11 cellular contexts compared by ENCODE assay signal in the genomic region with DNA sequence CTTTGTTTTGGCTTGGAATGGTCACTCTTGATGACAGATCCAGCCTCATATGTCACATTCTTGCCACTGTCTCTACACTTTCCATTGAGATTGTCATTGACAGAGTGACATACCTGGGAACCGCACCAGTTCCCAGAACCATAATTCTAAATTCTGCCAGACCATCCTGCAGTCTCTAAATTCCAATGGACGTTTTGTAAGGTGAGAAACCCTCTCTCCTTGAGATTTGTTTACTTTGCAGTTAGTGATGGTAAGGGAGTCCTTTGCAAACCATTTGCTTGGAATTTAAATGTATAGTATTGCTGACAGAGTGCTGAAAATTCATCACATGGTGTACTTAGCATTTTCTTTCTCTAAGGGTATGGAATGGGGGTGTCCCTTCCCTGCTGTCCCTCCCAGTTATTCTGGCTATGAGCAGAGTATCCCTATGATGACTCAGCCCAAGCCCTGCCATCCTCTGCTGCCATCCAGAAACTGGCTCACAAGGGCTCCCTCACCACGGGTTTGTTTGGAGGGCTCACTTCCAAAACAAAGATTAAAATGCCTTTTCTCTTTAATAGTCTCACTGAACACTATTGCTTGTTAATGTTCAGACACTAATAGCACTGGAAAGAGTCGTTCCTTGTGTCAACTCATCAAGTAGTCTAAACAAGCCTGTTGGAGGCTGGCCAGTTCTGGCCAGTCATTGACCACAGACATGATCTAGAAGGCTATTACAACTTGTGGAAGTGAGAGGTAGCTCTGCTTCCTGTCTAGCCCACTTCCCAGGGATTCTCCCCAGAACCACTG.
DNase-seq lines count a peak whose midpoint lies in the region; ATAC-seq and TF ChIP-seq lines count a peak whose summit lies in the region.
"Had no signal": no experiment of that assay in that cellular context is flagged by ENCODE, and none has a peak within 500 bp of the region (broad histone marks: within the 10 kb centered on the region; RNA-seq: fewer than 3 reads in every experiment).

No MANE protein-coding gene starts in this region.

- no peaks in the 10 kb centered on the region for H3K27me3 ChIP-seq in MG63
- H3K27me3 ChIP-seq: Peyer's patch had no signal

- no peak overlapping the region for H3K4me3 ChIP-seq in MG63
- H3K4me3 ChIP-seq: Peyer's patch had no signal

- peak; percentile 3 for DNase-seq in CD1c-positive myeloid dendritic cell (ENCODE audit: extremely low spot score)
- peak; percentile 95 for DNase-seq in MG63
- DNase-seq in dedifferentiated amniotic fluid mesenchymal stem cell (ENCODE audit: extremely low spot score), result peak; percentile 38
- peak; percentile 63 for DNase-seq in mucosa of gallbladder (ENCODE audit: low spot score)
- DNase-seq in UCSD-AML1 (lab: John Stamatoyannopoulos, UW; ENCODE audit: unreplicated experiment), result no peak
- DNase-seq in NCI-H2196 (lab: John Stamatoyannopoulos, UW; ENCODE audit: unreplicated experiment), result no peak
- DNase-seq in omental fat pad (ENCODE audit: low spot score), result no peak
- no peak for DNase-seq in NCI-H2171 (lab: John Stamatoyannopoulos, UW)
- DNase-seq: activated naive CD8-positive, alpha-beta T cell treated with anti-CD3 and anti-CD28 coated beads, Interleukin-2, amount 10 ng/mL, durations not matched to agents 7 days and 5 days; naive thymus-derived CD8-positive, alpha-beta T cell had no signal

- ATAC-seq in omental fat pad (ENCODE audit: low FRiP score), result no peak
- ATAC-seq: naive thymus-derived CD8-positive, alpha-beta T cell had no signal

- no peak for TF ChIP-seq CTCF in omental fat pad (IDR thresholded peaks at IDR 0.05)

- no peaks in the 10 kb centered on the region for H3K9me3 ChIP-seq in MG63
- H3K9me3 ChIP-seq: Peyer's patch had no signal

- no peaks in the 10 kb centered on the region for H3K36me3 ChIP-seq in MG63
- H3K36me3 ChIP-seq: Peyer's patch had no signal

Comparison
In these comparisons a context has a peak if more than half of its experiments do, and no peak if none do; other contexts are left out.
1. DNase-seq: peak in CD1c-positive myeloid dendritic cell (single experiment), MG63 (single experiment), dedifferentiated amniotic fluid mesenchymal stem cell (single experiment) and mucosa of gallbladder (single experiment); none in UCSD-AML1 (single experiment), NCI-H2196 (single experiment), omental fat pad (single experiment) and NCI-H2171 (single experiment).